20 cellular contexts compared by ENCODE assay signal in genomic region chr16:729768-730665, GRCh38. TPM values are rescaled to one million over a fixed set of nuclear protein-coding genes. Genes with fewer than 3 reads are reported as not detected.
DNase-seq lines count a peak whose midpoint lies in the region; ATAC-seq and TF ChIP-seq lines count a peak whose summit lies in the region.
"Had no signal": no experiment of that assay in that cellular context is flagged by ENCODE, and none has a peak within 500 bp of the region (broad histone marks: within the 10 kb centered on the region; RNA-seq: fewer than 3 reads in every experiment).

No MANE protein-coding gene starts in this region.

- TF ChIP-seq CTCF in GM23338 (conservative IDR thresholded peaks at IDR 0.05; ENCODE audit: low read depth in 2 of 2) = no peak
- TF ChIP-seq CTCF in osteoblast (IDR thresholded peaks at IDR 0.05; ENCODE audit: extremely low read depth, low read depth, low read length) = no peak

- no peaks in the 10 kb centered on the region for H3K9me3 Mint-ChIP-seq in activated CD8-positive, alpha-beta memory T cell treated with anti-CD3 and anti-CD28 coated beads, Interleukin-2, amount 10 ng/mL, durations not matched to agents 7 days and 5 days (ENCODE audit: low read depth)
- H3K9me3 Mint-ChIP-seq in GM23338 (no peaks in the 10 kb centered on the region), T-cell (no peaks in the 10 kb centered on the region)
- H3K9me3 Mint-ChIP-seq: activated CD4-positive, alpha-beta memory T cell treated with anti-CD3 and anti-CD28 coated beads, Interleukin-2, amount 10 ng/mL, durations not matched to agents 7 days and 5 days; CD14-positive monocyte; naive thymus-derived CD8-positive, alpha-beta T cell had no signal

- CTCF ChIA-PET in activated CD8-positive, alpha-beta memory T cell treated with anti-CD3 and anti-CD28 coated beads, Interleukin-2, amount 10 ng/mL, durations not matched to agents 7 days and 5 days (lab: Charles Lee) = interaction anchor here (0.9 to 1.4 kb wide), 4 partner anchors 9 to 15 kb away, joined by 3 to 6 read pairs (median 4); partner anchors contain the start of genes ANTKMT, CIAO3 and METRN
- CTCF ChIA-PET in T-cell (lab: Charles Lee) = interaction anchor here in 1 of 2 donors (0.5 kb wide), 1 partner anchor 19 kb away, joined by 4 read pairs; no protein-coding TSS in a partner anchor

- DNase-seq in activated CD8-positive, alpha-beta memory T cell treated with anti-CD3 and anti-CD28 coated beads, Interleukin-2, amount 10 ng/mL, durations not matched to agents 7 days and 5 days = peak; percentile 40
- DNase-seq in activated CD8-positive, alpha-beta memory T cell treated with anti-CD3 and anti-CD28 coated beads, Interleukin-2, amount 50 U/mL, for 4 hours = no peak
- DNase-seq in GM23338 (ENCODE audit: low spot score) = no peak
- DNase-seq in T-cell = no peak
- peak; percentile 87 for DNase-seq in osteoblast (ENCODE audit: insufficient read length, low spot score, missing footprints)
- no peak for DNase-seq in NCI-H774 (lab: John Stamatoyannopoulos, UW)
- no peak for DNase-seq in NCI-H1436 (lab: John Stamatoyannopoulos, UW)
- DNase-seq in stimulated activated CD4-positive, alpha-beta T cell treated with anti-CD3 and anti-CD28 coated beads, Interleukin-2, amount 100 ng/mL, for 48 hours = no peak
- DNase-seq: activated CD4-positive, alpha-beta memory T cell treated with anti-CD3 and anti-CD28 coated beads, Interleukin-2, amount 10 ng/mL, durations not matched to agents 7 days and 5 days; brain microvascular endothelial cell; colonic mucosa; NCI-H1417; NCI-H2171; NCI-H526 treated with DMSO at 0.1 percent for 48 hours; SIG-M5; sigmoid colon; T-helper 2 cell had no signal

- H3K4me1 ChIP-seq in GM23338 (ENCODE audit: insufficient read depth) = no peaks in the 10 kb centered on the region
- peaks cover 5% of the 10 kb centered on the region for H3K4me1 ChIP-seq in osteoblast (ENCODE audit: insufficient read depth, low read length)

- ATAC-seq in activated CD8-positive, alpha-beta memory T cell treated with anti-CD3 and anti-CD28 coated beads, Interleukin-2, amount 10 ng/mL, durations not matched to agents 7 days and 5 days = no peak
- ATAC-seq in GM23338 = no peak
- no peak for ATAC-seq in T-cell (replicated peaks in 1 of 4)
- ATAC-seq: naive thymus-derived CD8-positive, alpha-beta T cell had no signal

- H3K27ac ChIP-seq in GM23338 (ENCODE audit: low read depth) (no peak overlapping the region), osteoblast (ENCODE audit: low read depth, low read length) (no peak overlapping the region)
- H3K27ac ChIP-seq: brain microvascular endothelial cell, colonic mucosa, sigmoid colon, vagina had no signal

- no peak overlapping the region for H2AFZ ChIP-seq in GM23338
- no peak overlapping the region for H2AFZ ChIP-seq in osteoblast (ENCODE audit: low read length)

- H3K36me3 ChIP-seq in GM23338 (ENCODE audit: insufficient read depth) (no peaks in the 10 kb centered on the region), osteoblast (ENCODE audit: insufficient read depth, low read length) (peaks cover 6% of the 10 kb centered on the region)

- no peaks in the 10 kb centered on the region for H4K20me1 ChIP-seq in GM23338 (replicated peaks; ENCODE audit: insufficient read depth)
- H4K20me1 ChIP-seq in osteoblast (ENCODE audit: insufficient read depth, low read length) = peaks cover 4% of the 10 kb centered on the region

- H3K4me2 ChIP-seq in GM23338 (no peak overlapping the region), osteoblast (ENCODE audit: insufficient read depth, low read length) (no peak overlapping the region)

- H3K4me3 ChIP-seq in GM23338 (no peak overlapping the region), osteoblast (ENCODE audit: insufficient read depth, low read length) (no peak overlapping the region)
- H3K4me3 ChIP-seq: colonic mucosa, sigmoid colon, vagina had no signal

- no peak overlapping the region for H3K27ac Mint-ChIP-seq in activated CD8-positive, alpha-beta memory T cell treated with anti-CD3 and anti-CD28 coated beads, Interleukin-2, amount 10 ng/mL, durations not matched to agents 7 days and 5 days
- H3K27ac Mint-ChIP-seq in GM23338 (no peak overlapping the region), T-cell (no peak overlapping the region)
- H3K27ac Mint-ChIP-seq: activated CD4-positive, alpha-beta memory T cell treated with anti-CD3 and anti-CD28 coated beads, Interleukin-2, amount 10 ng/mL, durations not matched to agents 7 days and 5 days had no signal

- H3K4me1 Mint-ChIP-seq in activated CD8-positive, alpha-beta memory T cell treated with anti-CD3 and anti-CD28 coated beads, Interleukin-2, amount 10 ng/mL, durations not matched to agents 7 days and 5 days = peaks cover 10% of the 10 kb centered on the region
- H3K4me1 Mint-ChIP-seq in GM23338 (no peaks in the 10 kb centered on the region), T-cell (peaks cover 0 to 5% (median 4%) of the 10 kb centered on the region in 3 donors)

- H3K27me3 Mint-ChIP-seq in activated CD8-positive, alpha-beta memory T cell treated with anti-CD3 and anti-CD28 coated beads, Interleukin-2, amount 10 ng/mL, durations not matched to agents 7 days and 5 days = no peaks in the 10 kb centered on the region
- peaks cover 21% of the 10 kb centered on the region for H3K27me3 Mint-ChIP-seq in GM23338 (ENCODE audit: insufficient read depth, low read depth, poor library complexity)
- no peaks in the 10 kb centered on the region for H3K27me3 Mint-ChIP-seq in T-cell
- H3K27me3 Mint-ChIP-seq: activated CD4-positive, alpha-beta memory T cell treated with anti-CD3 and anti-CD28 coated beads, Interleukin-2, amount 10 ng/mL, durations not matched to agents 7 days and 5 days; naive thymus-derived CD8-positive, alpha-beta T cell had no signal

- no peaks in the 10 kb centered on the region for H3K9me2 ChIP-seq in GM23338 (ENCODE audit: insufficient read depth)

- H3K27me3 ChIP-seq in GM23338 (ENCODE audit: insufficient read depth) = peaks cover 13% of the 10 kb centered on the region; the same call in 1 of the 2 replicates
- no peaks in the 10 kb centered on the region for H3K27me3 ChIP-seq in osteoblast (ENCODE audit: insufficient read depth, low read length)
- H3K27me3 ChIP-seq: brain microvascular endothelial cell, vagina had no signal

- H3K4me3 Mint-ChIP-seq in activated CD8-positive, alpha-beta memory T cell treated with anti-CD3 and anti-CD28 coated beads, Interleukin-2, amount 10 ng/mL, durations not matched to agents 7 days and 5 days = no peak overlapping the region
- H3K4me3 Mint-ChIP-seq in GM23338 (no peak overlapping the region; the same call in 2 of the 3 replicates), T-cell (peak overlapping the region; percentile 9 to 39 (median 37))
- H3K4me3 Mint-ChIP-seq: activated CD4-positive, alpha-beta memory T cell treated with anti-CD3 and anti-CD28 coated beads, Interleukin-2, amount 10 ng/mL, durations not matched to agents 7 days and 5 days; CD14-positive monocyte had no signal

- H3F3A ChIP-seq in GM23338 (replicated peaks; ENCODE audit: low read depth) = peaks cover 15% of the 10 kb centered on the region

- H3K79me2 ChIP-seq in GM23338 (replicated peaks; ENCODE audit: insufficient read depth) = no peaks in the 10 kb centered on the region
- no peaks in the 10 kb centered on the region for H3K79me2 ChIP-seq in osteoblast (ENCODE audit: insufficient read depth, low read length)

- no peaks in the 10 kb centered on the region for H3K9me3 ChIP-seq in osteoblast (ENCODE audit: low read depth, low read length)
- H3K9me3 ChIP-seq: colonic mucosa, sigmoid colon, vagina had no signal

- H3K36me3 Mint-ChIP-seq in activated CD8-positive, alpha-beta memory T cell treated with anti-CD3 and anti-CD28 coated beads, Interleukin-2, amount 10 ng/mL, durations not matched to agents 7 days and 5 days = no peaks in the 10 kb centered on the region
- H3K36me3 Mint-ChIP-seq in GM23338 (ENCODE audit: low read depth) = peaks cover 11% of the 10 kb centered on the region
- H3K36me3 Mint-ChIP-seq in T-cell = peaks cover under 1% of the 10 kb centered on the region

- POLR2A ChIA-PET in T-cell (lab: Charles Lee) = no interaction called here

TF ChIP-seq in GM23338, 12 proteins besides CTCF, POLR2A, EP300 and RAD21:
- TF ChIP-seq JUNB (IDR thresholded peaks at IDR 0.05; ENCODE audit: unreplicated experiment) (no peak), POLR2AphosphoS5 (IDR thresholded peaks at IDR 0.05; ENCODE audit: low read depth) (peak; percentile 16; the same call in 1 of the 2 replicates)

RNA-seq across cellular contexts. Expression of gene HAGHL, which starts 3.1 kb away (rescaled TPM):
- 10 to 100 TPM; 13.0 to 14.3 TPM for total RNA-seq in activated CD8-positive, alpha-beta memory T cell treated with anti-CD3 and anti-CD28 coated beads, Interleukin-2, amount 10 ng/mL, durations not matched to agents 7 days and 5 days
- total RNA-seq in GM23338 (2014; rRNA removed; shearing (Covaris generic)) = 19.1 and 21.6 TPM in 2 replicates
- polyA plus RNA-seq in GM23338 (2016; fragmentation: Nextera tagmentation; extraction: Ambion mirVana) = 35.3 and 45.2 TPM in 2 replicates
- total RNA-seq in T-cell (10 to 100 TPM in 4 of 5 donors, 1 to 10 TPM in 1; 9.9 to 50.1 (median 31.6) TPM), osteoblast (12.7 and 16.3 TPM in 2 replicates)

RNA-seq across cellular contexts. Expression of gene CCDC78, which starts 3.8 kb away (rescaled TPM):
- 1 to 10 TPM; 2.5 to 2.9 TPM for total RNA-seq in activated CD8-positive, alpha-beta memory T cell treated with anti-CD3 and anti-CD28 coated beads, Interleukin-2, amount 10 ng/mL, durations not matched to agents 7 days and 5 days
- total RNA-seq in GM23338 (2014; rRNA removed; shearing (Covaris generic)) = 3.5 and 12.6 TPM in 2 replicates
- polyA plus RNA-seq in GM23338 (2016; fragmentation: Nextera tagmentation; extraction: Ambion mirVana) = 8.7 and 10.5 TPM in 2 replicates
- 10 to 100 TPM in 1 of 5 donors, 1 to 10 TPM in 4; 3.1 to 17.1 (median 8.6) TPM for total RNA-seq in T-cell
- 2.1 and 2.2 TPM in 2 replicates for total RNA-seq in osteoblast
- polyA plus RNA-seq: CD14-positive monocyte had no signal

RNA-seq across cellular contexts. Expression of gene ANTKMT, which starts 9.1 kb away (rescaled TPM):
- 10 to 100 TPM; 14.8 to 21.1 TPM for total RNA-seq in activated CD8-positive, alpha-beta memory T cell treated with anti-CD3 and anti-CD28 coated beads, Interleukin-2, amount 10 ng/mL, durations not matched to agents 7 days and 5 days
- total RNA-seq in GM23338 (2014; rRNA removed; shearing (Covaris generic)) = 23.8 and 37.1 TPM in 2 replicates
- polyA plus RNA-seq in GM23338 (2016; fragmentation: Nextera tagmentation; extraction: Ambion mirVana) = 37.2 and 59.0 TPM in 2 replicates
- total RNA-seq in T-cell = 10 to 100 TPM; 22.9 to 38.8 (median 27.2) TPM
- 20.9 and 21.7 TPM in 2 replicates for total RNA-seq in osteoblast

RNA-seq across cellular contexts. Expression of gene CIAO3, which starts 10.8 kb away (rescaled TPM):
- 10 to 100 TPM; 34.8 to 37.0 TPM for total RNA-seq in activated CD8-positive, alpha-beta memory T cell treated with anti-CD3 and anti-CD28 coated beads, Interleukin-2, amount 10 ng/mL, durations not matched to agents 7 days and 5 days
- 19.2 and 42.3 TPM in 2 replicates for total RNA-seq in GM23338 (2014; rRNA removed; shearing (Covaris generic))
- 13.0 and 15.4 TPM in 2 replicates for polyA plus RNA-seq in GM23338 (2016; fragmentation: Nextera tagmentation; extraction: Ambion mirVana)
- total RNA-seq in T-cell (10 to 100 TPM; 36.2 to 69.1 (median 58.6) TPM), osteoblast (32.2 and 35.1 TPM in 2 replicates)

RNA-seq across cellular contexts. Expression of gene METRN, which starts 15.1 kb away (rescaled TPM):
- 10 to 100 TPM in 1 of 2 experiments, 1 to 10 TPM in 1; 9.8 to 14.0 TPM for total RNA-seq in activated CD8-positive, alpha-beta memory T cell treated with anti-CD3 and anti-CD28 coated beads, Interleukin-2, amount 10 ng/mL, durations not matched to agents 7 days and 5 days
- total RNA-seq in GM23338 (2014; rRNA removed; shearing (Covaris generic)) = 33.0 and 36.9 TPM in 2 replicates
- polyA plus RNA-seq in GM23338 (2016; fragmentation: Nextera tagmentation; extraction: Ambion mirVana) = 18.7 and 28.9 TPM in 2 replicates
- total RNA-seq in T-cell (10 to 100 TPM in 3 of 5 donors, 1 to 10 TPM in 2; 4.2 to 18.2 (median 12.0) TPM), osteoblast (30.9 and 33.3 TPM in 2 replicates)

Comparison
In these comparisons a context has a peak if more than half of its experiments do, and no peak if none do; other contexts are left out.
1. DNase-seq: peak in activated CD8-positive, alpha-beta memory T cell treated with anti-CD3 and anti-CD28 coated beads, Interleukin-2, amount 10 ng/mL, durations not matched to agents 7 days and 5 days (single experiment) and osteoblast (single experiment); none in activated CD8-positive, alpha-beta memory T cell treated with anti-CD3 and anti-CD28 coated beads, Interleukin-2, amount 50 U/mL, for 4 hours (single experiment), GM23338 (single experiment), T-cell (0 of 34), NCI-H774 (single experiment), NCI-H1436 (single experiment) and stimulated activated CD4-positive, alpha-beta T cell treated with anti-CD3 and anti-CD28 coated beads, Interleukin-2, amount 100 ng/mL, for 48 hours (0 of 2).
2. H3K4me3 Mint-ChIP-seq: peak in T-cell (3 of 3); none in activated CD8-positive, alpha-beta memory T cell treated with anti-CD3 and anti-CD28 coated beads, Interleukin-2, amount 10 ng/mL, durations not matched to agents 7 days and 5 days (single experiment) and GM23338 (single experiment).